1 cellular context compared by ENCODE assay signal in genomic region chr6:13724174-13724573, GRCh38.
TF ChIP-seq lines count a peak whose summit lies in the region.

No MANE protein-coding gene starts in this region.

TF ChIP-seq in IMR-90, 13 proteins besides CTCF, POLR2A, EP300 and RAD21 (continued from another document):
- no peak for TF ChIP-seq USF2 (IDR thresholded peaks at IDR 0.05; ENCODE audit: low read depth, low read length)
- TF ChIP-seq NFE2L2 (IDR thresholded peaks at IDR 0.05; ENCODE audit: low read depth, low read length): no peak
- TF ChIP-seq MAZ (IDR thresholded peaks at IDR 0.05; ENCODE audit: borderline replicate concordance, low read depth, low read length): no peak
